ENCODE assay signal across 24 cellular contexts in the genomic region with DNA sequence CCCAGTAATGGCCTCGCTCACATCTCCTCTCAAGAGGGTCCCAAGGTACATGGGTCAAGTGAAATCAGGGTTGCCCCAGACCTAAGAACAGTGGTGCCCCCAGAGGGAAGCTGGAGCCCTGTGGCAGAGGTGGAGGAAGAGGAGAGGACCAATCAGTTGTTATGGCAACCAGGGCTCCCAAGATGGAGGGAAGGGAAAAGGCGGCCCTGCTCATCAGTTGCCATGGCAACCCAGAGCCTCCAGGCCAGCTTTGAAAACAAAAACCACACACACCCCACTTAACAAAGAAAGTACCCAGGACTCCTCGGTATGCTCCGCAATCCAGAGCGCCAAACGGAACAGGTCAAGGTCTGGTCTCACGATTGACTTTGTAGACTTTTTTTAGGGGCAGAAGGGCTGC. TPM values are rescaled to one million over a fixed set of nuclear protein-coding genes. Genes with fewer than 3 reads are reported as not detected.
DNase-seq lines count a peak whose midpoint lies in the region; ATAC-seq, FAIRE-seq and TF ChIP-seq lines count a peak whose summit lies in the region.
"Had no signal": no experiment of that assay in that cellular context is flagged by ENCODE, and none has a peak within 500 bp of the region (broad histone marks: within the 10 kb centered on the region; RNA-seq: fewer than 3 reads in every experiment).

No MANE protein-coding gene starts in this region.

- intact Hi-C loops in GM12878 (cut with micrococcal nuclease; ENCODE audit: unreplicated experiment) = no loop called here
- intact Hi-C loops in psoas muscle (cut with DNase I) = no loop called here

- no peaks in the 10 kb centered on the region for H3K36me3 ChIP-seq in GM12878 (ENCODE audit: control insufficient read depth in 2 of 2, insufficient read depth in 2 of 2, low read length in 1 of 2)
- H3K36me3 ChIP-seq in neural cell (ENCODE audit: insufficient read depth, low read length) = no peaks in the 10 kb centered on the region
- no peaks in the 10 kb centered on the region for H3K36me3 ChIP-seq in psoas muscle (ENCODE audit: insufficient read depth in 1 of 2, low read depth in 1 of 2)
- H3K36me3 ChIP-seq: MG63, SJSA1, vagina had no signal

- TF ChIP-seq POLR2A in GM12878 (IDR thresholded peaks at IDR 0.05; ENCODE audit: low read depth, low read length) = no peak

- DNase-seq in ELF-1 (ENCODE audit: low read depth, low spot score) = peak; percentile 91
- peak; percentile 66 for DNase-seq in NCI-H146 (lab: John Stamatoyannopoulos, UW)
- DNase-seq in GM12878 (ENCODE audit: low read depth, low spot score) = no peak
- DNase-seq in GM20000 (ENCODE audit: low spot score) = no peak
- no peak for DNase-seq in psoas muscle
- DNase-seq: activated CD4-positive, CD25-positive, alpha-beta regulatory T cell treated with anti-CD3 and anti-CD28 coated beads, Interleukin-2, amount 50 U/mL, for 72 hours; activated CD8-positive, alpha-beta memory T cell treated with anti-CD3 and anti-CD28 coated beads for 24 hours; activated naive CD8-positive, alpha-beta T cell treated with anti-CD3 and anti-CD28 coated beads, Interleukin-2, amount 10 ng/mL, durations not matched to agents 7 days and 5 days; left ventricle myocardium superior; MG63; NCI-H1694; NCI-H510A treated with DMSO at 0.1 percent for 48 hours; OCI-M1; stimulated activated CD4-positive, alpha-beta T cell treated with anti-CD3 and anti-CD28 coated beads, Interleukin-4, amount 100 ng/mL, for 4 hours; T1000 had no signal

- CTCF ChIA-PET in GM12878 (lab: Yijun Ruan, JAX) = no interaction called here

- H3K9ac ChIP-seq in GM12878 (ENCODE audit: control insufficient read depth, insufficient read depth, low read length) (no peak overlapping the region), neural cell (ENCODE audit: low read length) (peak overlapping the region; percentile 36)

- TF ChIP-seq EP300 in GM12878 (IDR thresholded peaks at IDR 0.05; ENCODE audit: borderline replicate concordance in 1 of 2, control insufficient read depth in 1 of 2, low read depth in 2 of 2, low read length in 2 of 2) = no peak
- peak; percentile 59 for TF ChIP-seq EP300 in neural cell (conservative IDR thresholded peaks at IDR 0.05; ENCODE audit: poor library complexity, severe bottlenecking)

- H3K4me1 ChIP-seq in GM12878 (ENCODE audit: control insufficient read depth, insufficient read depth, low read length) (no peaks in the 10 kb centered on the region), psoas muscle (no peaks in the 10 kb centered on the region)
- H3K4me1 ChIP-seq: SJSA1 had no signal

- H3F3A ChIP-seq in neural cell (ENCODE audit: insufficient read depth, low read length, poor library complexity, severe bottlenecking) = no peaks in the 10 kb centered on the region

- no TSS peak for BruUV-seq in GM12878 (replicated peaks; lab: Mats Ljungman, UMichigan)

- RAD21 ChIA-PET in GM12878 (lab: Charles Lee; ENCODE audit: unreplicated experiment) = no interaction called here

- in situ Hi-C loops in GM12878 (cut with MboI) = no loop called here

- WGBS in GM12878 (ENCODE audit: insufficient coverage, insufficient replicate concordance, low lambda C conversion rate, missing lambda C conversion rate) = 85% methylated on average over 7 of the region's 7 CpGs
- WGBS in psoas muscle, 3 donors = 56 to 72% (median 69%) methylated on average over 7 of the region's 7 CpGs

- H3K4me3 ChIP-seq in GM12878 (no peak overlapping the region), neural cell (ENCODE audit: low read length) (peak overlapping the region; percentile 39), psoas muscle (no peak overlapping the region)
- H3K4me3 ChIP-seq: MG63, SJSA1, skin epidermis, vagina had no signal

- no peaks in the 10 kb centered on the region for H4K20me1 ChIP-seq in GM12878 (ENCODE audit: control insufficient read depth, insufficient read depth)
- no peaks in the 10 kb centered on the region for H4K20me1 ChIP-seq in neural cell (ENCODE audit: insufficient read depth)

- ATAC-seq in GM12878 = no peak
- no peak for ATAC-seq in GM18498 (IDR thresholded peaks at IDR 0.05; ENCODE audit: unreplicated experiment)
- no peak for ATAC-seq in GM18861 (IDR thresholded peaks at IDR 0.05; ENCODE audit: unreplicated experiment)
- no peak for ATAC-seq in psoas muscle
- ATAC-seq: esophagus mucosa, left ventricle myocardium superior had no signal

- H3K79me2 ChIP-seq in GM12878 (ENCODE audit: control insufficient read depth, insufficient read depth, low read length) (no peaks in the 10 kb centered on the region), neural cell (replicated peaks; ENCODE audit: insufficient read depth, low read length) (no peaks in the 10 kb centered on the region)

- FAIRE-seq in GM12878 (lab: Jason Lieb, UNC) = no peak
- FAIRE-seq: bronchial epithelial cell, G401.6 had no signal

- no peaks in the 10 kb centered on the region for H3K9me2 ChIP-seq in neural cell (ENCODE audit: insufficient read depth, low read length)

- no peak overlapping the region for H3K27ac ChIP-seq in GM12878 (ENCODE audit: control insufficient read depth, insufficient read depth)
- H3K27ac ChIP-seq in neural cell (ENCODE audit: low read length) = peak overlapping the region; percentile 83
- no peak overlapping the region for H3K27ac ChIP-seq in psoas muscle
- H3K27ac ChIP-seq: SJSA1, skin epidermis, vagina had no signal

- peaks cover 0 to 1% of the 10 kb centered on the region in 2 experiments; a peak in 2 of 4 replicates for H3K27me3 ChIP-seq in GM12878 (replicated peaks in 1 of 2; ENCODE audit: control insufficient read depth in 2 of 2, insufficient read depth in 2 of 2, low read length in 1 of 2)
- no peaks in the 10 kb centered on the region for H3K27me3 ChIP-seq in neural cell (ENCODE audit: insufficient read depth, low read depth, low read length)
- H3K27me3 ChIP-seq in psoas muscle (ENCODE audit: insufficient read depth in 3 of 3, low read length in 2 of 3) = no peaks in the 10 kb centered on the region
- H3K27me3 ChIP-seq: MG63, vagina had no signal

- no peaks in the 10 kb centered on the region for H3K9me3 ChIP-seq in GM12878 (replicated peaks; ENCODE audit: control insufficient read depth, insufficient read depth, low read length)
- H3K9me3 ChIP-seq in neural cell (ENCODE audit: low read length) = no peaks in the 10 kb centered on the region
- H3K9me3 ChIP-seq in psoas muscle = no peaks in the 10 kb centered on the region
- H3K9me3 ChIP-seq: MG63, SJSA1, vagina had no signal

- SMC1A ChIA-PET in GM12878 (lab: Charles Lee; ENCODE audit: uncharacterized antibody, unreplicated experiment) = no interaction called here

- H2AFZ ChIP-seq in GM12878 (ENCODE audit: control insufficient read depth, low read depth, low read length) (no peak overlapping the region), neural cell (ENCODE audit: low read depth, low read length) (peak overlapping the region; percentile 35)

- no peak overlapping the region for H3K4me2 ChIP-seq in GM12878 (ENCODE audit: control insufficient read depth, insufficient read depth)
- H3K4me2 ChIP-seq in neural cell (ENCODE audit: low read length) = no peak overlapping the region

- TF ChIP-seq RAD21 in GM12878 (IDR thresholded peaks at IDR 0.05; ENCODE audit: insufficient read depth, low read depth, low read length) = no peak
- TF ChIP-seq RAD21 in neural cell (conservative IDR thresholded peaks at IDR 0.05) = peak; percentile 33

- TF ChIP-seq CTCF in GM12878 (IDR thresholded peaks at IDR 0.05 in 2 of 3, conservative IDR thresholded peaks at IDR 0.05 in 1 of 3; ENCODE audit: control insufficient read depth in 2 of 3, extremely low read depth in 1 of 3, insufficient read depth in 1 of 3, low read depth in 3 of 3, low read length in 3 of 3) = no peak
- TF ChIP-seq CTCF in neural cell (IDR thresholded peaks at IDR 0.05; ENCODE audit: poor library complexity, severe bottlenecking) = peak; percentile 50
- no peak for TF ChIP-seq CTCF in GM20000 (IDR thresholded peaks at IDR 0.05; ENCODE audit: extremely low read depth, missing control alignments)
- no peak for TF ChIP-seq CTCF in psoas muscle (IDR thresholded peaks at IDR 0.05)

- POLR2A ChIA-PET in GM12878 (lab: Charles Lee) = no interaction called here

TF ChIP-seq in GM12878, 131 proteins besides CTCF, POLR2A, EP300 and RAD21 (continues in another document):
- peak; percentile 16; the same call in 1 of the 2 replicates for TF ChIP-seq RFX5 (IDR thresholded peaks at IDR 0.05; ENCODE audit: low read depth, low read length)

TF ChIP-seq in neural cell, 6 proteins besides CTCF, POLR2A, EP300 and RAD21:
- TF ChIP-seq SMC3 (conservative IDR thresholded peaks at IDR 0.05; ENCODE audit: poor library complexity) (no peak), MXI1 (conservative IDR thresholded peaks at IDR 0.05; ENCODE audit: poor library complexity, severe bottlenecking) (peak; percentile 48)
TF ChIP-seq in neural cell: peak in this region for 1.

RNA-seq across cellular contexts. Expression of a gene that starts 53.5 kb away (rescaled TPM):
- 8.5 and 9.0 TPM in 2 replicates for total RNA-seq in GM12878 (2013; cell fraction: nucleolus; rRNA removed)
- total RNA-seq in GM12878 (2014; rRNA removed) = 2.6 and 4.2 TPM in 2 replicates
- 1.3 TPM in 2 replicates for total RNA-seq in GM12878 (2014; rRNA removed; fragmentation: Illumina TruSeq; extraction: Trizol)
- total RNA-seq in GM12878 (2021) = 8.9 and 9.7 TPM in 2 replicates
- 2.6 TPM for polyA plus RNA-seq in GM12878 (2011; ENCODE audit: low read depth)
- polyA plus RNA-seq in GM12878 (2011; rRNA removed) = 0.39 and 0.96 TPM in 2 replicates
- 2.7 and 4.1 TPM in 2 replicates for polyA plus RNA-seq in GM12878 (2011; cell fraction: cytosol; rRNA removed)
- polyA plus RNA-seq in GM12878 (2011; cell fraction: nucleus; rRNA removed) = 4.0 and 4.5 TPM in 2 replicates
- 5.3 and 5.4 TPM in 2 replicates for polyA plus RNA-seq in GM12878 (2012)
- polyA plus RNA-seq in GM12878 (2014; fragmentation: Illumina TruSeq; extraction: Trizol) = 2.4 and 4.3 TPM in 2 replicates
- polyA plus RNA-seq in GM12878 (2014; fragmentation: Nextera tagmentation; extraction: Ambion mirVana) = under 1 TPM; 0.55 to 0.95 TPM
- 5.0 and 6.5 TPM in 2 replicates for polyA plus RNA-seq in GM12878 (2014; rRNA removed)
- polyA plus RNA-seq in GM12878 (2016; fragmentation: Nextera tagmentation; extraction: Ambion mirVana) = 1 to 10 TPM; 6.0 to 6.9 TPM
- 4.3 and 10.5 TPM in 2 replicates for polyA minus RNA-seq in GM12878 (2011; rRNA and poly(A)+ RNA removed)
- polyA minus RNA-seq in GM12878 (2011; cell fraction: cytosol; rRNA and poly(A)+ RNA removed) = 6.2 and 6.5 TPM in 2 replicates
- 3.6 and 6.5 TPM in 2 replicates for polyA minus RNA-seq in GM12878 (2011; cell fraction: nucleus; rRNA and poly(A)+ RNA removed)
- polyA plus RNA-seq in neural cell = 2.3 and 3.3 TPM in 2 replicates
- 5.9 and 6.6 TPM in 2 replicates for polyA minus RNA-seq in neural cell
- total RNA-seq in psoas muscle = 1 to 10 TPM; 5.3 to 8.7 (median 6.9) TPM
- 10 to 100 TPM in 2 of 3 donors, 1 to 10 TPM in 1; 6.7 to 11.8 (median 10.1) TPM for polyA plus RNA-seq in psoas muscle

Comparison
In these comparisons a context has a peak if more than half of its experiments do, and no peak if none do; other contexts are left out.
1. DNase-seq: peak in ELF-1 (single experiment) and NCI-H146 (single experiment); none in GM12878 (single experiment), GM20000 (single experiment) and psoas muscle (0 of 2).